Comparison of ENCODE assay signal across 22 cellular contexts in genomic region chr20:45350217-45350616, GRCh38. TPM values are rescaled to one million over a fixed set of nuclear protein-coding genes. Genes with fewer than 3 reads are reported as not detected.
DNase-seq lines count a peak whose midpoint lies in the region; ATAC-seq and TF ChIP-seq lines count a peak whose summit lies in the region.
"Had no signal": no experiment of that assay in that cellular context is flagged by ENCODE, and none has a peak within 500 bp of the region (broad histone marks: within the 10 kb centered on the region; RNA-seq: fewer than 3 reads in every experiment).

No MANE protein-coding gene starts in this region.

- DNase-seq in NOMO-1 treated with DMSO at 0.1 percent for 48 hours (lab: John Stamatoyannopoulos, UW; ENCODE audit: unreplicated experiment) (peak; percentile 10), NOMO-1 treated with dmso at 0.1 percent for 144 hours (lab: John Stamatoyannopoulos, UW; ENCODE audit: unreplicated experiment) (no peak), SK-N-MC (ENCODE audit: low read depth, low spot score) (no peak), fibroblast of the aortic adventitia (ENCODE audit: low read depth) (peak; percentile 23), type B pancreatic cell (ENCODE audit: extremely low spot score, unreplicated experiment) (no peak), retina (no peak)
- DNase-seq in activated CD8-positive, alpha-beta T cell treated with anti-CD3 and anti-CD28 coated beads, Interleukin-2, amount 10 ng/mL, durations not matched to agents 7 days and 5 days = no peak
- DNase-seq: CD4-positive, alpha-beta T cell; COR-L47; Karpas-422; NCI-H2029 treated with DMSO at 0.1 percent for 48 hours; NCI-H446 treated with DMSO at 0.1 percent for 48 hours; NCI-H526; NCI-H82; NK-92 treated with Interleukin-12 subunit alpha and Interleukin-12 subunit beta, amount 100 ng/mL, for 24 hours; SHP77; SW 1271 had no signal

- no peaks in the 10 kb centered on the region for H3K27me3 Mint-ChIP-seq in type B pancreatic cell
- peaks cover 2% of the 10 kb centered on the region for H3K27me3 Mint-ChIP-seq in activated CD8-positive, alpha-beta T cell treated with anti-CD3 and anti-CD28 coated beads, Interleukin-2, amount 10 ng/mL, durations not matched to agents 7 days and 5 days (ENCODE audit: low read depth)

- ATAC-seq in HG03565 (IDR thresholded peaks at IDR 0.05; ENCODE audit: unreplicated experiment) = no peak
- ATAC-seq in activated CD8-positive, alpha-beta T cell treated with anti-CD3 and anti-CD28 coated beads, Interleukin-2, amount 10 ng/mL, durations not matched to agents 7 days and 5 days = no peak
- ATAC-seq: GM12878 had no signal

- H3K9me3 Mint-ChIP-seq in type B pancreatic cell = no peaks in the 10 kb centered on the region
- H3K9me3 Mint-ChIP-seq in activated CD8-positive, alpha-beta T cell treated with anti-CD3 and anti-CD28 coated beads, Interleukin-2, amount 10 ng/mL, durations not matched to agents 7 days and 5 days (ENCODE audit: insufficient read depth) = no peaks in the 10 kb centered on the region
- H3K9me3 Mint-ChIP-seq: CD4-positive, alpha-beta T cell had no signal

- no peak overlapping the region for H3K9ac ChIP-seq in SK-N-MC (ENCODE audit: insufficient read length)
- H3K9ac ChIP-seq: BLaER1 had no signal

- 0 out of 2 replicates have a peak overlapping the region, but pooled peaks have one; percentile 1 for H3K27ac ChIP-seq in SK-N-MC
- H3K27ac ChIP-seq: BLaER1, HL-60 had no signal

- no peaks in the 10 kb centered on the region for H3K9me3 ChIP-seq in SK-N-MC (ENCODE audit: low read depth, low read length)
- H3K9me3 ChIP-seq: BLaER1 had no signal

- POLR2A ChIA-PET in activated CD8-positive, alpha-beta T cell treated with anti-CD3 and anti-CD28 coated beads, Interleukin-2, amount 10 ng/mL, durations not matched to agents 7 days and 5 days (lab: Charles Lee) = no interaction called here

- CTCF ChIA-PET in activated CD8-positive, alpha-beta T cell treated with anti-CD3 and anti-CD28 coated beads, Interleukin-2, amount 10 ng/mL, durations not matched to agents 7 days and 5 days (lab: Charles Lee) = interaction anchor here (5.7 kb wide), 1 partner anchor 24 kb away, joined by 36 read pairs; no protein-coding TSS in a partner anchor

- no peaks in the 10 kb centered on the region for H3K36me3 ChIP-seq in SK-N-MC (ENCODE audit: insufficient read depth, low read length)
- H3K36me3 ChIP-seq: BLaER1 had no signal

- peak overlapping the region; percentile 29 for H3K27ac Mint-ChIP-seq in type B pancreatic cell
- H3K27ac Mint-ChIP-seq in activated CD8-positive, alpha-beta T cell treated with anti-CD3 and anti-CD28 coated beads, Interleukin-2, amount 10 ng/mL, durations not matched to agents 7 days and 5 days = no peak overlapping the region
- H3K27ac Mint-ChIP-seq: CD4-positive, alpha-beta T cell had no signal

- no peak for TF ChIP-seq CTCF in fibroblast of the aortic adventitia (IDR thresholded peaks at IDR 0.05; ENCODE audit: insufficient read depth, low read length)
- no peak for TF ChIP-seq CTCF in type B pancreatic cell (conservative IDR thresholded peaks at IDR 0.05)

- H3K4me3 Mint-ChIP-seq in type B pancreatic cell = peak overlapping the region; percentile 69
- no peak overlapping the region for H3K4me3 Mint-ChIP-seq in activated CD8-positive, alpha-beta T cell treated with anti-CD3 and anti-CD28 coated beads, Interleukin-2, amount 10 ng/mL, durations not matched to agents 7 days and 5 days

- peaks cover 23% of the 10 kb centered on the region for H3K4me1 Mint-ChIP-seq in type B pancreatic cell (ENCODE audit: unreplicated experiment)
- H3K4me1 Mint-ChIP-seq in activated CD8-positive, alpha-beta T cell treated with anti-CD3 and anti-CD28 coated beads, Interleukin-2, amount 10 ng/mL, durations not matched to agents 7 days and 5 days (ENCODE audit: low read depth) = peaks cover 52% of the 10 kb centered on the region

- H3K36me3 Mint-ChIP-seq in type B pancreatic cell = no peaks in the 10 kb centered on the region
- H3K36me3 Mint-ChIP-seq in activated CD8-positive, alpha-beta T cell treated with anti-CD3 and anti-CD28 coated beads, Interleukin-2, amount 10 ng/mL, durations not matched to agents 7 days and 5 days (ENCODE audit: low read depth) = no peaks in the 10 kb centered on the region

- H3K4me3 ChIP-seq in SK-N-MC (no peak overlapping the region), fibroblast of the aortic adventitia (ENCODE audit: low read depth, low read length) (no peak overlapping the region)
- H3K4me3 ChIP-seq: BLaER1, GM12878 had no signal

RNA-seq across cellular contexts. Expression of gene SDC4, which starts 2.0 kb away (rescaled TPM):
- total RNA-seq in fibroblast of the aortic adventitia (ENCODE audit: low replicate concordance) (91.1 and 150 TPM in 2 replicates), type B pancreatic cell (ENCODE audit: low replicate concordance) (67.2 and 133 TPM in 2 replicates)
- total RNA-seq in activated CD8-positive, alpha-beta T cell treated with anti-CD3 and anti-CD28 coated beads, Interleukin-2, amount 10 ng/mL, durations not matched to agents 7 days and 5 days = 1 to 10 TPM; 6.6 to 6.7 TPM

RNA-seq across cellular contexts. Expression of gene SYS1, which starts 12.7 kb away (rescaled TPM):
- total RNA-seq in fibroblast of the aortic adventitia (ENCODE audit: low replicate concordance) (27.9 and 29.4 TPM in 2 replicates), type B pancreatic cell (ENCODE audit: low replicate concordance) (29.2 and 47.4 TPM in 2 replicates)
- total RNA-seq in activated CD8-positive, alpha-beta T cell treated with anti-CD3 and anti-CD28 coated beads, Interleukin-2, amount 10 ng/mL, durations not matched to agents 7 days and 5 days = 10 to 100 TPM; 28.0 to 30.8 TPM

RNA-seq across cellular contexts. Expression of gene TP53TG5, which starts 27.9 kb away (rescaled TPM):
- total RNA-seq in fibroblast of the aortic adventitia (ENCODE audit: low replicate concordance) (0.09 TPM in 1 of 2 replicates, not detected in the other), type B pancreatic cell (ENCODE audit: low replicate concordance) (0.57 TPM in 1 of 2 replicates, not detected in the other)
- total RNA-seq in activated CD8-positive, alpha-beta T cell treated with anti-CD3 and anti-CD28 coated beads, Interleukin-2, amount 10 ng/mL, durations not matched to agents 7 days and 5 days = under 1 TPM in 1 of 2 experiments, not detected in 1; 0.16 TPM
- total RNA-seq: A172, GM12878 had no signal

RNA-seq across cellular contexts. Expression of gene MATN4, which starts 42.1 kb away (rescaled TPM):
- total RNA-seq in fibroblast of the aortic adventitia (ENCODE audit: low replicate concordance) = not detected in 2 replicates
- 0.75 TPM in 1 of 2 replicates, not detected in the other for total RNA-seq in type B pancreatic cell (ENCODE audit: low replicate concordance)
- under 1 TPM in 1 of 2 experiments, not detected in 1; 0.39 TPM for total RNA-seq in activated CD8-positive, alpha-beta T cell treated with anti-CD3 and anti-CD28 coated beads, Interleukin-2, amount 10 ng/mL, durations not matched to agents 7 days and 5 days
- total RNA-seq: A172; CD4-positive, alpha-beta T cell; GM12878 had no signal

RNA-seq across cellular contexts. Expression of gene RBPJL, which starts 43.6 kb away (rescaled TPM):
- total RNA-seq in fibroblast of the aortic adventitia (ENCODE audit: low replicate concordance) (not detected in 2 replicates), type B pancreatic cell (ENCODE audit: low replicate concordance) (not detected in 2 replicates)
- not detected for total RNA-seq in activated CD8-positive, alpha-beta T cell treated with anti-CD3 and anti-CD28 coated beads, Interleukin-2, amount 10 ng/mL, durations not matched to agents 7 days and 5 days
- total RNA-seq: A172; CD4-positive, alpha-beta T cell had no signal

Comparison
In these comparisons a context has a peak if more than half of its experiments do, and no peak if none do; other contexts are left out.
1. DNase-seq: peak in NOMO-1 treated with DMSO at 0.1 percent for 48 hours (single experiment) and fibroblast of the aortic adventitia (single experiment); none in NOMO-1 treated with dmso at 0.1 percent for 144 hours (single experiment), SK-N-MC (single experiment), type B pancreatic cell (single experiment), retina (single experiment) and activated CD8-positive, alpha-beta T cell treated with anti-CD3 and anti-CD28 coated beads, Interleukin-2, amount 10 ng/mL, durations not matched to agents 7 days and 5 days (single experiment).